In genomic region chr2:19059076-19059475, GRCh38 we compare ENCODE assay signal across 1 cellular context.
TF ChIP-seq lines count a peak whose summit lies in the region.

No MANE protein-coding gene starts in this region.

TF ChIP-seq in HCT116, 20 proteins besides CTCF, POLR2A, EP300 and RAD21:
- no peak for TF ChIP-seq POLR2AphosphoS5 (IDR thresholded peaks at IDR 0.05; ENCODE audit: low read depth, low read length)
- no peak for TF ChIP-seq CBX3 (IDR thresholded peaks at IDR 0.05; ENCODE audit: low read depth)
- no peak for TF ChIP-seq ZFX (IDR thresholded peaks at IDR 0.05)
- TF ChIP-seq ZBTB33 (IDR thresholded peaks at IDR 0.05; ENCODE audit: extremely low read depth, insufficient replicate concordance, low read length): no peak
- 0 out of 2 replicates have a peak, but pooled peaks have one; percentile 22 for TF ChIP-seq ATF3 (IDR thresholded peaks at IDR 0.05)
- TF ChIP-seq JUND (IDR thresholded peaks at IDR 0.05): no peak
- TF ChIP-seq YY1 (IDR thresholded peaks at IDR 0.05; ENCODE audit: extremely low read depth, insufficient replicate concordance, low read depth, low read length): no peak
- no peak for TF ChIP-seq ELF1 (IDR thresholded peaks at IDR 0.05; ENCODE audit: borderline replicate concordance, low read depth)
- TF ChIP-seq SP1 (IDR thresholded peaks at IDR 0.05; ENCODE audit: low read depth): 0 out of 2 replicates have a peak, but pooled peaks have one; percentile 6
- TF ChIP-seq EZH2 (IDR thresholded peaks at IDR 0.05): no peak
- no peak for TF ChIP-seq MAX (IDR thresholded peaks at IDR 0.05)
- TF ChIP-seq ZNF274 (IDR thresholded peaks at IDR 0.05; ENCODE audit: low read depth, low read length): no peak
- TF ChIP-seq FOSL1 (IDR thresholded peaks at IDR 0.05; ENCODE audit: low read depth): no peak
- no peak for TF ChIP-seq TCF7L2 (IDR thresholded peaks at IDR 0.05; ENCODE audit: borderline replicate concordance, extremely low read depth, insufficient read depth, insufficient read length)
